ENCODE assay signal across 18 cellular contexts in the genomic region with DNA sequence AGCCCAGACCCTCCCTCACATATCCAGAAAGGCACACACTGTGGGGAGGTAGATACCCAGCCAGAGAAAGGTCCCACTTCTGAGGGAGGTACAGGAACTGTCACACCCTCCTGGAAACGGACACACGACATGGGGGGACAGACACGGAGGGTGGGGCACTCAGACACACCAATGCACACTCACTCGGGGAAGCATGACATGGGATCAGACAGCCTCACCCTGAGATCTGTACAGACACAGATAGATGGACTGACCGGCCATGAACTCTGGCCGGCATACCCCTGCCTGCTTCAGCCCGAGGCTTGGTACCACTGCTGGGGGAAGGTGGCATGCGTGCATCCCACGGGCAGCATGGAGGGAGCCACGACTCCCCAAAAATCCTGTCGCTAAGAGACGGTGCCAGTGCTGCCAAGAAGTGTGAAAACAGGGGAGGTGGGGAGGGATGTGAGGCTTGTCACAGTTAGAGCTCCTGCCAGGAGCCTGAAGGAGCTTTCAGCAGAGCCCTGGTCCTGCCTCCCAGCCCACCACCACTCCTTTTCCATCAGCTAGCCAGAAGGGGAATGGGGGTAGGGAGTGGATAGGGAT. TPM values are rescaled to one million over a fixed set of nuclear protein-coding genes. Genes with fewer than 3 reads are reported as not detected.
"Had no signal": no experiment of that assay in that cellular context is flagged by ENCODE, and none has a peak within 500 bp of the region (broad histone marks: within the 10 kb centered on the region; RNA-seq: fewer than 3 reads in every experiment).

No MANE protein-coding gene starts in this region.

- H3K9me3 ChIP-seq: body of pancreas, heart left ventricle, neutrophil, sigmoid colon, thyroid gland had no signal

- H3K27ac Mint-ChIP-seq: activated naive CD4-positive, alpha-beta T cell treated with anti-CD3 and anti-CD28 coated beads, Interleukin-2, amount 10 ng/mL, durations not matched to agents 7 days and 5 days; endodermal cell; immature natural killer cell; naive thymus-derived CD4-positive, alpha-beta T cell; T-helper 2 cell treated with Interferon-gamma antibody and Interleukin-4, amounts not matched to agents 5 μg/mL and 100 μg/mL, for 36 hours had no signal

- H3K4me1 Mint-ChIP-seq: immature natural killer cell had no signal

- H3K27me3 ChIP-seq: body of pancreas, neutrophil, thyroid gland had no signal

- H3K4me3 Mint-ChIP-seq: activated naive CD4-positive, alpha-beta T cell treated with anti-CD3 and anti-CD28 coated beads, Interleukin-2, amount 10 ng/mL, durations not matched to agents 7 days and 5 days; endodermal cell; immature natural killer cell; naive thymus-derived CD4-positive, alpha-beta T cell; T-helper 2 cell treated with Interferon-gamma antibody and Interleukin-4, amounts not matched to agents 5 μg/mL and 100 μg/mL, for 36 hours had no signal

- H3K4me3 ChIP-seq: body of pancreas, heart left ventricle, sigmoid colon, thyroid gland had no signal

- ATAC-seq: heart left ventricle; naive thymus-derived CD4-positive, alpha-beta T cell had no signal

- H3K9me3 Mint-ChIP-seq: activated naive CD4-positive, alpha-beta T cell treated with anti-CD3 and anti-CD28 coated beads, Interleukin-2, amount 10 ng/mL, durations not matched to agents 7 days and 5 days; activated T-helper 17 cell treated with anti-CD3 and anti-CD28 coated beads, Interleukin-2, amount 50 U/mL, for 72 hours; endodermal cell; immature natural killer cell; naive thymus-derived CD4-positive, alpha-beta T cell; T-helper 2 cell treated with Interferon-gamma antibody and Interleukin-4, amounts not matched to agents 5 μg/mL and 100 μg/mL, for 36 hours had no signal

- H3K36me3 Mint-ChIP-seq: activated naive CD4-positive, alpha-beta T cell treated with anti-CD3 and anti-CD28 coated beads, Interleukin-2, amount 10 ng/mL, durations not matched to agents 7 days and 5 days; naive thymus-derived CD4-positive, alpha-beta T cell had no signal

- DNase-seq: activated naive CD4-positive, alpha-beta T cell treated with anti-CD3 and anti-CD28 coated beads, Interleukin-2, amount 10 ng/mL, durations not matched to agents 7 days and 5 days; central memory CD4-positive, alpha-beta T cell; dermis blood vessel endothelial cell; endodermal cell; immature natural killer cell; sigmoid colon; SW 1271 had no signal

- H3K36me3 ChIP-seq: heart left ventricle, neutrophil, sigmoid colon, thyroid gland had no signal

RNA-seq across cellular contexts. Expression of a gene that starts 0.6 kb away (rescaled TPM):
- total RNA-seq: activated T-helper 17 cell treated with anti-CD3 and anti-CD28 coated beads, Interleukin-2, amount 50 U/mL, for 72 hours; body of pancreas; dermis blood vessel endothelial cell; endodermal cell; epithelial cell of proximal tubule; lung microvascular endothelial cell; pulmonary artery endothelial cell; SK-MEL-5 had no signal

RNA-seq across cellular contexts. Expression of a gene that starts 20.1 kb away (rescaled TPM):
- total RNA-seq: dermis blood vessel endothelial cell, epithelial cell of proximal tubule, lung microvascular endothelial cell had no signal
